Comparison of ENCODE assay signal across 16 cellular contexts in genomic region chr1:245168090-245168489, GRCh38. TPM values are rescaled to one million over a fixed set of nuclear protein-coding genes. Genes with fewer than 3 reads are reported as not detected.
DNase-seq lines count a peak whose midpoint lies in the region; ATAC-seq and TF ChIP-seq lines count a peak whose summit lies in the region.
"Had no signal": no experiment of that assay in that cellular context is flagged by ENCODE, and none has a peak within 500 bp of the region (broad histone marks: within the 10 kb centered on the region; RNA-seq: fewer than 3 reads in every experiment).

No MANE protein-coding gene starts in this region.

- peaks cover 12% of the 10 kb centered on the region for H3K4me1 Mint-ChIP-seq in stimulated activated naive CD8-positive, alpha-beta T cell treated with anti-CD3 and anti-CD28 coated beads, Interleukin-15, amount 100 ng/mL, for 72 hours

- H3K4me3 ChIP-seq in BLaER1 (no peak overlapping the region), colonic mucosa (no peak overlapping the region), lower lobe of right lung (no peak overlapping the region)

- H3K27me3 Mint-ChIP-seq in stimulated activated naive CD8-positive, alpha-beta T cell treated with anti-CD3 and anti-CD28 coated beads, Interleukin-15, amount 100 ng/mL, for 72 hours, result peaks cover 66% of the 10 kb centered on the region

- no peaks in the 10 kb centered on the region for H4K20me1 ChIP-seq in BLaER1

- peak overlapping the region; percentile 26 for H3K4me2 ChIP-seq in BLaER1

- H3K27ac ChIP-seq in BLaER1 (no peak overlapping the region), colonic mucosa (no peak overlapping the region), lower lobe of right lung (no peak overlapping the region)

- H3K9ac ChIP-seq in BLaER1 (no peak overlapping the region), colonic mucosa (ENCODE audit: low read depth in 2 of 2, low read length in 2 of 2) (no peak overlapping the region)

- H3K9me3 ChIP-seq in BLaER1 (no peaks in the 10 kb centered on the region), colonic mucosa (no peaks in the 10 kb centered on the region), lower lobe of right lung (no peaks in the 10 kb centered on the region)

- H3K27ac Mint-ChIP-seq in stimulated activated naive CD8-positive, alpha-beta T cell treated with anti-CD3 and anti-CD28 coated beads, Interleukin-15, amount 100 ng/mL, for 72 hours, result no peak overlapping the region
- H3K27ac Mint-ChIP-seq: activated CD4-positive, alpha-beta T cell treated with anti-CD3 and anti-CD28 coated beads, Interleukin-2, amount 10 ng/mL, durations not matched to agents 24 days and 14 days had no signal

- H3K4me1 ChIP-seq in BLaER1 (peaks cover 10% of the 10 kb centered on the region), colonic mucosa (no peaks in the 10 kb centered on the region), lower lobe of right lung (no peaks in the 10 kb centered on the region)

- no peak overlapping the region for H3K4me3 Mint-ChIP-seq in stimulated activated naive CD8-positive, alpha-beta T cell treated with anti-CD3 and anti-CD28 coated beads, Interleukin-15, amount 100 ng/mL, for 72 hours
- H3K4me3 Mint-ChIP-seq: activated CD4-positive, alpha-beta T cell treated with anti-CD3 and anti-CD28 coated beads, Interleukin-2, amount 10 ng/mL, durations not matched to agents 24 days and 14 days; IgD-negative memory B cell; nephron had no signal

- in situ Hi-C loops in ACHN (cut with HindIII; ENCODE audit: low pct_ligation_motif_present, low pct_unique_long_range_greater_than_20kb, low sequenced_read_pairs), result loop anchor here (25.0 kb wide), 1 partner anchor 344 kb away; no protein-coding TSS in a partner anchor

- TF ChIP-seq CTCF in colonic mucosa (IDR thresholded peaks at IDR 0.05), result no peak
- TF ChIP-seq CTCF in lower lobe of right lung (IDR thresholded peaks at IDR 0.05), result no peak

- peak; percentile 76 for DNase-seq in NCI-H2227 treated with DMSO at 0.1 percent for 48 hours (lab: John Stamatoyannopoulos, UW)
- peak; percentile 22 for DNase-seq in colonic mucosa
- peak; percentile 72 for DNase-seq in lower lobe of right lung
- DNase-seq in NCI-H446 (lab: John Stamatoyannopoulos, UW), result no peak
- no peak for DNase-seq in stimulated activated naive CD8-positive, alpha-beta T cell treated with anti-CD3 and anti-CD28 coated beads, Interleukin-15, amount 100 ng/mL, for 72 hours
- no peak for DNase-seq in ACHN
- DNase-seq in activated CD4-positive, CD25-positive, alpha-beta regulatory T cell treated with anti-CD3 and anti-CD28 coated beads, Interleukin-2, amount 50 U/mL, for 72 hours, result no peak
- DNase-seq: activated CD4-positive, alpha-beta T cell treated with anti-CD3 and anti-CD28 coated beads, Interleukin-2, amount 10 ng/mL, durations not matched to agents 24 days and 14 days; Calu3; erythroblast; glutamatergic neuron; stimulated activated naive CD4-positive, alpha-beta T cell; SW 1271 had no signal

- H3K27me3 ChIP-seq in BLaER1 (no peaks in the 10 kb centered on the region), colonic mucosa (no peaks in the 10 kb centered on the region), lower lobe of right lung (ENCODE audit: low read depth) (no peaks in the 10 kb centered on the region)

- H3K9me3 Mint-ChIP-seq in stimulated activated naive CD8-positive, alpha-beta T cell treated with anti-CD3 and anti-CD28 coated beads, Interleukin-15, amount 100 ng/mL, for 72 hours, result peaks cover 0 to 7% of the 10 kb centered on the region in 2 donors
- H3K9me3 Mint-ChIP-seq: activated CD4-positive, alpha-beta T cell treated with anti-CD3 and anti-CD28 coated beads, Interleukin-2, amount 10 ng/mL, durations not matched to agents 24 days and 14 days had no signal

- peak; percentile 17 to 31 for ATAC-seq in lower lobe of right lung
- no peak for ATAC-seq in stimulated activated naive CD8-positive, alpha-beta T cell treated with anti-CD3 and anti-CD28 coated beads, Interleukin-15, amount 100 ng/mL, for 72 hours

- no peaks in the 10 kb centered on the region for H3K36me3 ChIP-seq in BLaER1
- H3K36me3 ChIP-seq in colonic mucosa, result no peaks in the 10 kb centered on the region
- H3K36me3 ChIP-seq in lower lobe of right lung, result no peaks in the 10 kb centered on the region

- intact Hi-C loops in colonic mucosa (cut with DNase I), result no loop called here
- intact Hi-C loops in lower lobe of right lung (cut with DNase I), result no loop called here

RNA-seq across cellular contexts. Expression of gene KIF26B, which starts 13.3 kb away (rescaled TPM):
- total RNA-seq in colonic mucosa (under 1 TPM; 0.30 to 0.35 TPM), lower lobe of right lung (1.2 TPM)

Comparison
In these comparisons a context has a peak if more than half of its experiments do, and no peak if none do; other contexts are left out.
1. DNase-seq: peak in NCI-H2227 treated with DMSO at 0.1 percent for 48 hours (single experiment), colonic mucosa (single experiment) and lower lobe of right lung (single experiment); none in NCI-H446 (0 of 2), stimulated activated naive CD8-positive, alpha-beta T cell treated with anti-CD3 and anti-CD28 coated beads, Interleukin-15, amount 100 ng/mL, for 72 hours (0 of 2), ACHN (single experiment) and activated CD4-positive, CD25-positive, alpha-beta regulatory T cell treated with anti-CD3 and anti-CD28 coated beads, Interleukin-2, amount 50 U/mL, for 72 hours (single experiment).